ENCODE assay signal across 8 cellular contexts in genomic region chr12:94874086-94874985, GRCh38.
A peak's percentile ranks its signal among the peaks of the same experiment; 100 is the strongest.
DNase-seq lines count a peak whose midpoint lies in the region; TF ChIP-seq lines count a peak whose summit lies in the region.

No MANE protein-coding gene starts in this region.

- TF ChIP-seq CTCF in DOHH2 (IDR thresholded peaks at IDR 0.05; ENCODE audit: low read depth, low read length, poor library complexity, severe bottlenecking) = no peak

- H3K4ac ChIP-seq in trophoblast cell (ENCODE audit: low read depth, low read length) = peak overlapping the region; percentile 68

- H3K4me3 ChIP-seq in DOHH2 (ENCODE audit: low read length) (peak overlapping the region; percentile 40; the same call in 1 of the 2 replicates), esophagus (ENCODE audit: low read depth in 1 of 2, low read length in 2 of 2) (peak overlapping the region; percentile 38 to 54), trophoblast cell (ENCODE audit: low read depth, low read length) (peak overlapping the region; percentile 73)

- H2AFZ ChIP-seq in trophoblast cell (ENCODE audit: insufficient read depth, low read length, poor library complexity) = peak overlapping the region; percentile 96

- peak overlapping the region; percentile 97 for H2BK12ac ChIP-seq in trophoblast cell (ENCODE audit: low read length)

- H3F3A ChIP-seq in DOHH2 (ENCODE audit: control insufficient read depth, insufficient read depth) = no peaks in the 10 kb centered on the region

- peak; percentile 52 for DNase-seq in NCI-H748 treated with DMSO at 0.1 percent for 48 hours (lab: John Stamatoyannopoulos, UW)
- DNase-seq in trophoblast cell = no peak
- no peak for DNase-seq in kidney tubule cell (ENCODE audit: low spot score)
- DNase-seq in HuH-7.5 (ENCODE audit: low spot score) = no peak
- no peak for DNase-seq in HCEC 1CT
- no peak for DNase-seq in NCI-H1417 treated with DMSO at 0.1 percent for 48 hours (lab: John Stamatoyannopoulos, UW)

- no peaks in the 10 kb centered on the region for H3K9me3 ChIP-seq in DOHH2 (ENCODE audit: control insufficient read depth, insufficient read depth, low read length)
- no peaks in the 10 kb centered on the region for H3K9me3 ChIP-seq in esophagus (ENCODE audit: control insufficient read depth in 2 of 2, insufficient read depth in 1 of 2, low read depth in 1 of 2, low read length in 1 of 2)
- no peaks in the 10 kb centered on the region for H3K9me3 ChIP-seq in trophoblast cell (ENCODE audit: insufficient read depth, low read depth, low read length)

- peak overlapping the region; percentile 81 for H3K14ac ChIP-seq in trophoblast cell (ENCODE audit: low read length)

- H2BK120ac ChIP-seq in trophoblast cell (ENCODE audit: insufficient read depth, low read length, poor library complexity) = peak overlapping the region; percentile 98

- H3K4me2 ChIP-seq in DOHH2 (ENCODE audit: low read length) (peak overlapping the region; percentile 52), trophoblast cell (ENCODE audit: low read length) (peak overlapping the region; percentile 78)

- H3K27me3 ChIP-seq in DOHH2 (ENCODE audit: control insufficient read depth, low read length) = peaks cover 40% of the 10 kb centered on the region
- peaks cover 0 to 9% of the 10 kb centered on the region in 2 donors for H3K27me3 ChIP-seq in esophagus (ENCODE audit: control insufficient read depth in 1 of 2, insufficient read depth in 2 of 2, low read length in 2 of 2)
- no peaks in the 10 kb centered on the region for H3K27me3 ChIP-seq in trophoblast cell (ENCODE audit: insufficient read depth, low read length)

- H3K36me3 ChIP-seq in DOHH2 (ENCODE audit: control insufficient read depth, low read length) (no peaks in the 10 kb centered on the region), esophagus (ENCODE audit: control insufficient read depth in 2 of 2, insufficient read depth in 2 of 2, low read length in 1 of 2) (no peaks in the 10 kb centered on the region), trophoblast cell (ENCODE audit: control insufficient read depth in 1 of 2, insufficient read depth in 2 of 2, low read length in 2 of 2) (no peaks in the 10 kb centered on the region)

- no peaks in the 10 kb centered on the region for H3K9me2 ChIP-seq in DOHH2 (replicated peaks; ENCODE audit: control insufficient read depth, low read length)

- H2BK5ac ChIP-seq in trophoblast cell (ENCODE audit: low read depth, low read length, poor library complexity) = peak overlapping the region; percentile 63

- H3K79me1 ChIP-seq in trophoblast cell (ENCODE audit: low read length) = peaks cover 13% of the 10 kb centered on the region

- H3K79me2 ChIP-seq in DOHH2 (ENCODE audit: control insufficient read depth, low read length) = no peaks in the 10 kb centered on the region
- H3K79me2 ChIP-seq in trophoblast cell (ENCODE audit: control insufficient read depth, insufficient read depth, low read length, poor library complexity) = peaks cover 2% of the 10 kb centered on the region

- H4K20me1 ChIP-seq in DOHH2 (ENCODE audit: control insufficient read depth, insufficient read depth, low read depth, low read length) = no peaks in the 10 kb centered on the region

- peak overlapping the region; percentile 95 for H3K18ac ChIP-seq in trophoblast cell (ENCODE audit: low read length)

- peak overlapping the region; percentile 42 for H3K9ac ChIP-seq in trophoblast cell (ENCODE audit: low read length)

- H4K91ac ChIP-seq in trophoblast cell (ENCODE audit: low read depth, low read length) = peak overlapping the region; percentile 97

- peak overlapping the region; percentile 25 for H4K8ac ChIP-seq in trophoblast cell (ENCODE audit: low read depth, low read length)

- no peak overlapping the region for H3K27ac ChIP-seq in DOHH2 (ENCODE audit: low read depth, low read length)
- H3K27ac ChIP-seq in esophagus (ENCODE audit: low read depth in 2 of 2, low read length in 1 of 2) = no peak overlapping the region
- H3K27ac ChIP-seq in trophoblast cell (ENCODE audit: low read depth, low read length) = no peak overlapping the region

- H2AK5ac ChIP-seq in trophoblast cell (ENCODE audit: low read length) = peak overlapping the region; percentile 10

- H4K12ac ChIP-seq in trophoblast cell (ENCODE audit: low read depth, low read length) = no peak overlapping the region

- H3K4me1 ChIP-seq in DOHH2 (ENCODE audit: control insufficient read depth, low read length) (peaks cover 29% of the 10 kb centered on the region), esophagus (ENCODE audit: control insufficient read depth in 2 of 2, insufficient read depth in 2 of 2, low read length in 1 of 2) (peaks cover 0 to 4% of the 10 kb centered on the region in 2 donors), trophoblast cell (ENCODE audit: control insufficient read depth in 1 of 2, insufficient read depth in 2 of 2, low read length in 2 of 2) (peaks cover 5 to 6% of the 10 kb centered on the region in 2 experiments)

- no peak overlapping the region for H3K23ac ChIP-seq in trophoblast cell (ENCODE audit: low read length)

- WGBS in esophagus, 2 donors = 12 to 13% methylated on average over 38 of the region's 38 CpGs
- no CpG with 5 or more reads among the region's 38 CpGs for WGBS in trophoblast cell (ENCODE audit: extremely low coverage, insufficient coverage, insufficient read length)
